ENCODE assay signal across 8 cellular contexts in the genomic region with DNA sequence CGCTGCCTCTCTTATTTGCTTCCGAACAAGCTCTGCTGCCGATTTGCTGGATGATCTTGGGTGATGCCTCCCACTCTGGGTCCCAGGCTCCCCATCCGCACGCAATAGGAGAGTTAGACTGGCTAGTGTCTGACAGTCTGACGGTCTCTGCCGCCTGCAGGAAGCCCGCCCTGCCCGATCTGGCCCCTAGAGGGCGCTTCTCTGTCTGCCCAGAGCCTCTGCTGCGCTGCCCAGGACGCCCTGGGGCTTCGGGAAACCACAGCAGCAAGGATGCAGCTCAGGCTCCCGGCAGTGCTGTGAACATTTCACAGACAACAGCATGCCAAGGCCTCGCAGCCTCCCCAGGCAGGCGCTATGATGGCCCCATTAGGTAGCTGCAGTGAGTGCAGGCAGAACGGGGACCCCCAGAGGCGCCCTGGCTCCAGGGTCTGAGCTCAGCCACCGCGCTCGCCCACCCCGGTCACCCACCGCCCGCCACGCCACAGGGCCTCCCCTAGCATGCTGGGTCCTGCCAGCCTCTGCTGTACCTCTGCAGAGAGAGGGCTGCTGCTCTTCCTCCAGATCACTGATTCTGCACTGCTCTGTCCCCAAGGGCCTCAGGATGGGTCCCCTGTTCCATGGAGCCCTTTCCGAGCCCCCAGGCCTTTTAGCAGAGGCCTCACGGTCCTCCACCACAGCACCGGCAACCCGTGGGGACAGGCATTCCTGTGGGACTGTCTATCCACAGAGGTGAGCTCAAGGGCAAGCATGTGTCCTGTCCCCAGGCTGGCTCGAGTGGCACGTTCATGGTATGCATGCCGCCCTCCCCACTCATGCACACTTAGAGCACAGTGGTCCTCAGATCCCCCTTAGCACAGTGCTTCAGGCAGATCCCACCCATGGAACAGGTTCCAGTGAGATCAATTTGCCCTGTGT. TPM values are rescaled to one million over a fixed set of nuclear protein-coding genes. Genes with fewer than 3 reads are reported as not detected.
A peak's percentile ranks its signal among the peaks of the same experiment; 100 is the strongest.
DNase-seq lines count a peak whose midpoint lies in the region; ATAC-seq and TF ChIP-seq lines count a peak whose summit lies in the region.

No MANE protein-coding gene starts in this region.

- H3K27me3 Mint-ChIP-seq in effector memory CD8-positive, alpha-beta T cell = no peaks in the 10 kb centered on the region

- ATAC-seq in HCT116 (peak; percentile 96), HG03280 (IDR thresholded peaks at IDR 0.05; ENCODE audit: unreplicated experiment) (no peak)
- ATAC-seq in effector memory CD8-positive, alpha-beta T cell (replicated peaks) = peak; percentile 94

- H3K4me3 Mint-ChIP-seq in effector memory CD8-positive, alpha-beta T cell = no peak overlapping the region

- BruUV-seq in HCT116 (replicated peaks; lab: Mats Ljungman, UMichigan) = no TSS peak

- no peaks in the 10 kb centered on the region for H3K9me2 ChIP-seq in HCT116 (ENCODE audit: insufficient read depth)

- no CpG with 5 or more reads among the region's 32 CpGs for WGBS in mesendoderm (ENCODE audit: extremely low coverage, insufficient coverage, low lambda C conversion rate)

- H3K36me3 Mint-ChIP-seq in effector memory CD8-positive, alpha-beta T cell (ENCODE audit: insufficient read depth) = peaks cover 28% of the 10 kb centered on the region

- H3K4me1 Mint-ChIP-seq in effector memory CD8-positive, alpha-beta T cell (ENCODE audit: low read depth in 2 of 2) = peaks cover 6 to 7% of the 10 kb centered on the region in 2 donors

- TF ChIP-seq RAD21 in HCT116 (IDR thresholded peaks at IDR 0.05; ENCODE audit: low read depth) = peak; percentile 83

- no peak overlapping the region for H2BK15ac ChIP-seq in mesendoderm (replicated peaks; ENCODE audit: low read depth)

- POLR2A ChIA-PET in HCT116 (lab: Charles Lee) = no interaction called here

- no peak overlapping the region for H3K4me3 ChIP-seq in BE2C (ENCODE audit: low read depth, low read length)
- no peak overlapping the region for H3K4me3 ChIP-seq in HCT116 (replicated peaks in 1 of 2; ENCODE audit: low read depth in 1 of 2, low read length in 2 of 2)
- no peak overlapping the region for H3K4me3 ChIP-seq in mesendoderm (ENCODE audit: low read length)

- H4K8ac ChIP-seq in mesendoderm (ENCODE audit: low read depth, low read length) = no peak overlapping the region

- H4K20me1 ChIP-seq in HCT116 (ENCODE audit: insufficient read depth) = no peaks in the 10 kb centered on the region

- no peak overlapping the region for H3K4me2 ChIP-seq in HCT116 (ENCODE audit: low read length)
- no peak overlapping the region for H3K4me2 ChIP-seq in mesendoderm (ENCODE audit: low read length)

- H2AK5ac ChIP-seq in mesendoderm (ENCODE audit: low read length) = no peak overlapping the region

- H2AFZ ChIP-seq in HCT116 (ENCODE audit: low read depth, low read length, poor library complexity, severe bottlenecking) = no peak overlapping the region

- H3K18ac ChIP-seq in mesendoderm (ENCODE audit: low read length) = no peak overlapping the region

- no peak overlapping the region for H4K5ac ChIP-seq in mesendoderm (ENCODE audit: low read length)

- peak overlapping the region; percentile 30 for H3K56ac ChIP-seq in mesendoderm (ENCODE audit: low read length)

- peak overlapping the region in 1 of 2 donors; percentile 91 for H3K27ac Mint-ChIP-seq in effector memory CD8-positive, alpha-beta T cell

- no peak overlapping the region for H2BK120ac ChIP-seq in mesendoderm (ENCODE audit: low read depth, low read length)

- peaks cover 3% of the 10 kb centered on the region; the same call in 1 of the 2 replicates for H3K4me1 ChIP-seq in BE2C
- H3K4me1 ChIP-seq in HCT116 (ENCODE audit: control insufficient read depth in 1 of 2, insufficient read depth in 2 of 2, low read length in 2 of 2) = peaks cover 11 to 17% of the 10 kb centered on the region in 2 experiments
- no peaks in the 10 kb centered on the region for H3K4me1 ChIP-seq in mesendoderm (ENCODE audit: control insufficient read depth, low read depth, low read length)

- TF ChIP-seq CTCF in BE2C (IDR thresholded peaks at IDR 0.05; ENCODE audit: low read depth, low read length) (peak; percentile 95), HCT116 (IDR thresholded peaks at IDR 0.05 in 2 of 3, conservative IDR thresholded peaks at IDR 0.05 in 1 of 3; ENCODE audit: borderline replicate concordance in 1 of 3, insufficient read depth in 1 of 3, low read depth in 2 of 3, low read length in 2 of 3) (peak; percentile 73 to 98 (median 95); a peak in 5 of 6 replicates)

- intact Hi-C loops in HCT116 (cut with micrococcal nuclease) = loop anchor here (10.0 kb wide), 1 partner anchor 110 kb away; no protein-coding TSS in a partner anchor

- H3K36me3 ChIP-seq in BE2C = no peaks in the 10 kb centered on the region
- H3K36me3 ChIP-seq in HCT116 (ENCODE audit: control insufficient read depth in 1 of 2, insufficient read depth in 2 of 2, low read length in 2 of 2) = no peaks in the 10 kb centered on the region
- H3K36me3 ChIP-seq in mesendoderm (ENCODE audit: control insufficient read depth, insufficient read depth, low read length) = no peaks in the 10 kb centered on the region

- RAD21 ChIA-PET in HCT116 (lab: Charles Lee; ENCODE audit: low non-redundant PET in 1 of 2, low total read pairs in 2 of 2, uncharacterized antibody in 2 of 2, unreplicated experiment in 2 of 2) = interaction anchor here in 1 of 2 experiments (1.5 kb wide), 1 partner anchor 115 kb away, joined by 5 read pairs; no protein-coding TSS in a partner anchor

- no peak overlapping the region for H3K4ac ChIP-seq in mesendoderm (ENCODE audit: low read depth, low read length)

- H3K9me3 ChIP-seq in BE2C = no peaks in the 10 kb centered on the region
- H3K9me3 ChIP-seq in HCT116 (ENCODE audit: control insufficient read depth in 1 of 2, insufficient read depth in 1 of 2, low read depth in 1 of 2, low read length in 2 of 2) = no peaks in the 10 kb centered on the region

- DNase-seq in BE2C (peak; percentile 94), HCT116 (ENCODE audit: low read depth, low spot score) (peak; percentile 37), NOMO-1 treated with dmso at 0.1 percent for 144 hours (lab: John Stamatoyannopoulos, UW; ENCODE audit: unreplicated experiment) (peak; percentile 60), mesendoderm (peak; percentile 82)
- DNase-seq in activated CD8-positive, alpha-beta memory T cell treated with anti-CD3 and anti-CD28 coated beads for 48 hours (ENCODE audit: low read depth in 2 of 3, low spot score in 2 of 3) = peak; percentile 51 to 70 (median 68)
- peak; percentile 76 to 80 (median 78) for DNase-seq in effector memory CD8-positive, alpha-beta T cell
- peak; percentile 73 for DNase-seq in stimulated activated CD8-positive, alpha-beta memory T cell treated with anti-CD3 and anti-CD28 coated beads, Interleukin-15, amount 100 ng/mL, for 24 hours (ENCODE audit: low read depth)

- H3K79me2 ChIP-seq in HCT116 (ENCODE audit: insufficient read depth, low read length) = no peaks in the 10 kb centered on the region
- H3K79me2 ChIP-seq in mesendoderm (ENCODE audit: control insufficient read depth, insufficient read depth, low read length) = no peaks in the 10 kb centered on the region

- H3K23ac ChIP-seq in mesendoderm (ENCODE audit: low read length) = no peak overlapping the region

- H3K9ac ChIP-seq in HCT116 (ENCODE audit: low read length) = no peak overlapping the region
- H3K9ac ChIP-seq in mesendoderm (ENCODE audit: low read length) = no peak overlapping the region

- H2BK5ac ChIP-seq in mesendoderm (ENCODE audit: low read length) = no peak overlapping the region

- H3K27ac ChIP-seq in HCT116 (ENCODE audit: low read depth, low read length) (no peak overlapping the region), mesendoderm (ENCODE audit: low read depth, low read length) (no peak overlapping the region)

- H3K27me3 ChIP-seq in BE2C (no peaks in the 10 kb centered on the region), HCT116 (ENCODE audit: insufficient read depth, low read length) (no peaks in the 10 kb centered on the region), mesendoderm (ENCODE audit: insufficient read depth, low read length, poor library complexity) (no peaks in the 10 kb centered on the region)

- H3K79me1 ChIP-seq in mesendoderm (ENCODE audit: low read length) = no peaks in the 10 kb centered on the region

- no peaks in the 10 kb centered on the region for H3K9me3 Mint-ChIP-seq in effector memory CD8-positive, alpha-beta T cell

- CTCF ChIA-PET in HCT116 (lab: Charles Lee) = interaction anchor here (0.7 to 1.7 kb wide), 10 partner anchors 11 to 114 kb away, joined by 3 to 12 read pairs (median 4); partner anchors contain the start of gene MAFF

- no peak for TF ChIP-seq POLR2A in HCT116 (IDR thresholded peaks at IDR 0.05; ENCODE audit: borderline replicate concordance, extremely low read depth, insufficient read depth, insufficient read length)

TF ChIP-seq in HCT116, 20 proteins besides CTCF, POLR2A, EP300 and RAD21 (continues in another document):
- TF ChIP-seq, protein P1, sequence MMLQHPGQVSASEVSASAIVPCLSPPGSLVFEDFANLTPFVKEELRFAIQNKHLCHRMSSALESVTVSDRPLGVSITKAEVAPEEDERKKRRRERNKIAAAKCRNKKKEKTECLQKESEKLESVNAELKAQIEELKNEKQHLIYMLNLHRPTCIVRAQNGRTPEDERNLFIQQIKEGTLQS (IDR thresholded peaks at IDR 0.05) = no peak
- TF ChIP-seq EGR1 (IDR thresholded peaks at IDR 0.05; ENCODE audit: low read depth) (no peak), JUND (IDR thresholded peaks at IDR 0.05) (no peak)

RNA-seq across cellular contexts. Expression of gene BAIAP2L2, which starts 4.3 kb away (rescaled TPM):
- 0.39 TPM for polyA plus RNA-seq in BE2C (2012; ENCODE audit: insufficient read depth, insufficient read length, low read depth)
- total RNA-seq in HCT116 (2021; ENCODE audit: unreplicated experiment) = 1.0 TPM
- 0.82 and 0.96 TPM in 2 replicates for polyA plus RNA-seq in HCT116 (2012)
- 3.9 TPM for polyA plus RNA-seq in mesendoderm (2013, experiment 1 of 2)
- 4.0 TPM for polyA plus RNA-seq in mesendoderm (2013, experiment 2 of 2)

RNA-seq across cellular contexts. Expression of gene SLC16A8, which starts 30.8 kb away (rescaled TPM):
- 0.46 TPM for polyA plus RNA-seq in BE2C (2012; ENCODE audit: insufficient read depth, insufficient read length, low read depth)
- not detected for total RNA-seq in HCT116 (2021; ENCODE audit: unreplicated experiment)
- polyA plus RNA-seq in HCT116 (2012) = 2.8 and 3.5 TPM in 2 replicates
- polyA plus RNA-seq in mesendoderm (2013, experiment 1 of 2) = 0.08 TPM
- polyA plus RNA-seq in mesendoderm (2013, experiment 2 of 2) = 0.20 TPM

RNA-seq across cellular contexts. Expression of gene PICK1, which starts 57.5 kb away (rescaled TPM):
- 32.7 TPM for polyA plus RNA-seq in BE2C (2012; ENCODE audit: insufficient read depth, insufficient read length, low read depth)
- total RNA-seq in HCT116 (2021; ENCODE audit: unreplicated experiment) = 40.0 TPM
- 30.7 and 32.6 TPM in 2 replicates for polyA plus RNA-seq in HCT116 (2012)
- 13.2 TPM for polyA plus RNA-seq in mesendoderm (2013, experiment 1 of 2)
- polyA plus RNA-seq in mesendoderm (2013, experiment 2 of 2) = 11.8 TPM

Comparison
In these comparisons a context has a peak if more than half of its experiments do, and no peak if none do; other contexts are left out.
1. DNase-seq: peak in every context shown above with its lines; median percentile 94 in BE2C; 82 in mesendoderm; 78 in effector memory CD8-positive, alpha-beta T cell; 73 in stimulated activated CD8-positive, alpha-beta memory T cell treated with anti-CD3 and anti-CD28 coated beads, Interleukin-15, amount 100 ng/mL, for 24 hours; 68 in activated CD8-positive, alpha-beta memory T cell treated with anti-CD3 and anti-CD28 coated beads for 48 hours; 60 in NOMO-1 treated with dmso at 0.1 percent for 144 hours; 37 in HCT116.